13 cellular contexts compared by ENCODE assay signal in the genomic region with DNA sequence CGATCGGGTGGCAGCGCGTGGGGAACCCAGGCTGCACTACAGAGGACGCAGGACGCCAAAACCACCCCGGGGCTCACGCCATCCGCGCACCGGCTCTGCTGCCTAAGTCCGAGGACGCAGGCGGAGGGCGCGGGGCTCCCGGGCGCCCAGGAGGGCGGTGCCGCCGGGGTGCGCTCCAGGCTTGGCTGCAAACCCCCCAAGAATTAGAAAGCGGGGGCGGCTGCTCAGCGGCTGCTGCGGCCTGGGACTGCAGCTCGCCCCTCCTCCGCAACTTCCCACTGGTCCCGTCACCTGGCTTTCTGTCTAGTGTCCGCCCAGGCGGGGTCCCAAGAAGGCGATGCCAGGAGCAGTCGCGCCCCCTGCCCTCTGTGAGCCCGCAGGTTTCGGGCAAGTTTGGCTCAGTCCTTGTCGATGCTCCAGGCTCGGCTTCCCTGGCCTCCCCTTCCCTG. TPM values are rescaled to one million over a fixed set of nuclear protein-coding genes. Genes with fewer than 3 reads are reported as not detected.
DNase-seq lines count a peak whose midpoint lies in the region; ATAC-seq and TF ChIP-seq lines count a peak whose summit lies in the region.
"Had no signal": no experiment of that assay in that cellular context is flagged by ENCODE, and none has a peak within 500 bp of the region (broad histone marks: within the 10 kb centered on the region; RNA-seq: fewer than 3 reads in every experiment).

No MANE protein-coding gene starts in this region.

- no peak for TF ChIP-seq CTCF in esophagus muscularis mucosa (IDR thresholded peaks at IDR 0.05)
- peak; percentile 29 for TF ChIP-seq CTCF in neural progenitor cell (IDR thresholded peaks at IDR 0.05)

- WGBS in esophagus muscularis mucosa: 6% methylated on average over 10 of the region's 38 CpGs

- H3K27me3 ChIP-seq in HUES48 (ENCODE audit: control insufficient read depth, insufficient read depth, low read length) (peaks cover 19% of the 10 kb centered on the region), esophagus muscularis mucosa (peaks cover 0 to 52% (median 5%) of the 10 kb centered on the region in 4 donors), neural progenitor cell (peaks cover 26% of the 10 kb centered on the region)

- H3K4me1 Mint-ChIP-seq in neural progenitor cell: peaks cover 16% of the 10 kb centered on the region
- no peaks in the 10 kb centered on the region for H3K4me1 Mint-ChIP-seq in activated T-cell treated with anti-CD3 and anti-CD28 coated beads, Interleukin-2, amount 50 U/mL, for 72 hours (ENCODE audit: low read depth)
- H3K4me1 Mint-ChIP-seq in activated naive CD4-positive, alpha-beta T cell treated with anti-CD3 and anti-CD28 coated beads, Interleukin-2, amount 10 ng/mL, durations not matched to agents 7 days and 5 days: no peaks in the 10 kb centered on the region
- H3K4me1 Mint-ChIP-seq: activated CD4-positive, alpha-beta memory T cell treated with anti-CD3 and anti-CD28 coated beads, Interleukin-2, amount 10 ng/mL, durations not matched to agents 7 days and 5 days had no signal

- H3K4me3 ChIP-seq in HUES48 (ENCODE audit: low read depth, low read length): peak overlapping the region; percentile 66
- peak overlapping the region; percentile 14 to 49 (median 21) for H3K4me3 ChIP-seq in esophagus muscularis mucosa
- H3K4me3 ChIP-seq in neural progenitor cell: peak overlapping the region; percentile 42
- H3K4me3 ChIP-seq: mucosa of descending colon had no signal

- DNase-seq in COLO668 (lab: John Stamatoyannopoulos, UW; ENCODE audit: unreplicated experiment) (peak; percentile 60), esophagus muscularis mucosa (ENCODE audit: extremely low spot score) (no peak), neural progenitor cell (ENCODE audit: low spot score) (peak; percentile 78), DMS79 treated with DMSO at 0.1 percent for 48 hours (lab: John Stamatoyannopoulos, UW) (no peak)
- DNase-seq in activated T-cell treated with anti-CD3 and anti-CD28 coated beads, Interleukin-2, amount 50 U/mL, for 72 hours: no peak
- no peak for DNase-seq in activated naive CD4-positive, alpha-beta T cell treated with anti-CD3 and anti-CD28 coated beads, Interleukin-2, amount 10 ng/mL, durations not matched to agents 7 days and 5 days
- DNase-seq: activated CD4-positive, alpha-beta memory T cell treated with anti-CD3 and anti-CD28 coated beads, Interleukin-2, amount 10 ng/mL, durations not matched to agents 7 days and 5 days; CD4-positive, CD25-positive, alpha-beta regulatory T cell; NCI-H524 treated with DMSO at 0.1 percent for 48 hours had no signal

- H3K9me3 ChIP-seq in HUES48 (ENCODE audit: control insufficient read depth, insufficient read depth, low read length) (no peaks in the 10 kb centered on the region), esophagus muscularis mucosa (no peaks in the 10 kb centered on the region), neural progenitor cell (ENCODE audit: low read depth) (no peaks in the 10 kb centered on the region)
- H3K9me3 ChIP-seq: mucosa of descending colon had no signal

- no peaks in the 10 kb centered on the region for H3F3A ChIP-seq in neural progenitor cell (ENCODE audit: low read depth)

- no peaks in the 10 kb centered on the region for H3K36me3 ChIP-seq in HUES48 (ENCODE audit: control insufficient read depth, insufficient read depth, low read length)
- no peaks in the 10 kb centered on the region for H3K36me3 ChIP-seq in esophagus muscularis mucosa
- H3K36me3 ChIP-seq in neural progenitor cell: no peaks in the 10 kb centered on the region

- intact Hi-C loops in esophagus muscularis mucosa (cut with DNase I): no loop called here

- H3K4me2 ChIP-seq in neural progenitor cell: peak overlapping the region; percentile 80

- H3K27ac Mint-ChIP-seq in neural progenitor cell: no peak overlapping the region
- H3K27ac Mint-ChIP-seq in activated T-cell treated with anti-CD3 and anti-CD28 coated beads, Interleukin-2, amount 50 U/mL, for 72 hours: no peak overlapping the region
- H3K27ac Mint-ChIP-seq in activated naive CD4-positive, alpha-beta T cell treated with anti-CD3 and anti-CD28 coated beads, Interleukin-2, amount 10 ng/mL, durations not matched to agents 7 days and 5 days: no peak overlapping the region
- H3K27ac Mint-ChIP-seq: activated CD4-positive, alpha-beta memory T cell treated with anti-CD3 and anti-CD28 coated beads, Interleukin-2, amount 10 ng/mL, durations not matched to agents 7 days and 5 days; CD4-positive, CD25-positive, alpha-beta regulatory T cell had no signal

- peak overlapping the region; percentile 95 for H2AFZ ChIP-seq in neural progenitor cell (replicated peaks)

- no peak for TF ChIP-seq EP300 in esophagus muscularis mucosa (IDR thresholded peaks at IDR 0.05)

- peak overlapping the region; percentile 54 for H3K4me3 Mint-ChIP-seq in neural progenitor cell
- H3K4me3 Mint-ChIP-seq in activated T-cell treated with anti-CD3 and anti-CD28 coated beads, Interleukin-2, amount 50 U/mL, for 72 hours: no peak overlapping the region
- no peak overlapping the region for H3K4me3 Mint-ChIP-seq in activated naive CD4-positive, alpha-beta T cell treated with anti-CD3 and anti-CD28 coated beads, Interleukin-2, amount 10 ng/mL, durations not matched to agents 7 days and 5 days
- H3K4me3 Mint-ChIP-seq: activated CD4-positive, alpha-beta memory T cell treated with anti-CD3 and anti-CD28 coated beads, Interleukin-2, amount 10 ng/mL, durations not matched to agents 7 days and 5 days; CD4-positive, CD25-positive, alpha-beta regulatory T cell had no signal

- H3K27ac ChIP-seq in HUES48 (ENCODE audit: low read depth, low read length) (no peak overlapping the region), esophagus muscularis mucosa (replicated peaks in 1 of 4) (no peak overlapping the region), neural progenitor cell (no peak overlapping the region)

- H3K9me3 Mint-ChIP-seq in neural progenitor cell: no peaks in the 10 kb centered on the region
- H3K9me3 Mint-ChIP-seq in activated T-cell treated with anti-CD3 and anti-CD28 coated beads, Interleukin-2, amount 50 U/mL, for 72 hours: no peaks in the 10 kb centered on the region
- no peaks in the 10 kb centered on the region for H3K9me3 Mint-ChIP-seq in activated naive CD4-positive, alpha-beta T cell treated with anti-CD3 and anti-CD28 coated beads, Interleukin-2, amount 10 ng/mL, durations not matched to agents 7 days and 5 days
- H3K9me3 Mint-ChIP-seq: activated CD4-positive, alpha-beta memory T cell treated with anti-CD3 and anti-CD28 coated beads, Interleukin-2, amount 10 ng/mL, durations not matched to agents 7 days and 5 days had no signal

- ATAC-seq in activated T-cell treated with anti-CD3 and anti-CD28 coated beads, Interleukin-2, amount 50 U/mL, for 72 hours (replicated peaks in 1 of 2): no peak
- no peak for ATAC-seq in HG02623 (IDR thresholded peaks at IDR 0.05; ENCODE audit: unreplicated experiment)
- ATAC-seq: mucosa of descending colon had no signal

- peaks cover 2% of the 10 kb centered on the region for H3K27me3 Mint-ChIP-seq in neural progenitor cell (ENCODE audit: insufficient read depth, low read depth)
- H3K27me3 Mint-ChIP-seq in activated T-cell treated with anti-CD3 and anti-CD28 coated beads, Interleukin-2, amount 50 U/mL, for 72 hours (ENCODE audit: low read depth): peaks cover 56% of the 10 kb centered on the region
- H3K27me3 Mint-ChIP-seq in activated naive CD4-positive, alpha-beta T cell treated with anti-CD3 and anti-CD28 coated beads, Interleukin-2, amount 10 ng/mL, durations not matched to agents 7 days and 5 days: peaks cover 25% of the 10 kb centered on the region

- no peak for TF ChIP-seq POLR2A in esophagus muscularis mucosa (IDR thresholded peaks at IDR 0.05; ENCODE audit: low read depth)

- H4K20me1 ChIP-seq in neural progenitor cell (ENCODE audit: low read depth): no peaks in the 10 kb centered on the region

- H3K36me3 Mint-ChIP-seq in neural progenitor cell: no peaks in the 10 kb centered on the region
- peaks cover 0 to 2% of the 10 kb centered on the region in 2 donors for H3K36me3 Mint-ChIP-seq in activated T-cell treated with anti-CD3 and anti-CD28 coated beads, Interleukin-2, amount 50 U/mL, for 72 hours (ENCODE audit: insufficient read depth in 2 of 2)
- no peaks in the 10 kb centered on the region for H3K36me3 Mint-ChIP-seq in activated naive CD4-positive, alpha-beta T cell treated with anti-CD3 and anti-CD28 coated beads, Interleukin-2, amount 10 ng/mL, durations not matched to agents 7 days and 5 days
- H3K36me3 Mint-ChIP-seq: CD4-positive, CD25-positive, alpha-beta regulatory T cell had no signal

- peaks cover 18% of the 10 kb centered on the region for H3K4me1 ChIP-seq in HUES48 (ENCODE audit: control insufficient read depth, insufficient read depth, low read length)
- H3K4me1 ChIP-seq in esophagus muscularis mucosa: peaks cover 0 to 8% (median 7%) of the 10 kb centered on the region in 4 donors
- peaks cover 12% of the 10 kb centered on the region for H3K4me1 ChIP-seq in neural progenitor cell

- H3K9ac ChIP-seq in HUES48 (ENCODE audit: low read depth, low read length) (no peak overlapping the region), neural progenitor cell (no peak overlapping the region)

- H3K79me2 ChIP-seq in neural progenitor cell (ENCODE audit: low read depth): no peaks in the 10 kb centered on the region

- CTCF ChIA-PET in activated naive CD4-positive, alpha-beta T cell treated with anti-CD3 and anti-CD28 coated beads, Interleukin-2, amount 10 ng/mL, durations not matched to agents 7 days and 5 days (lab: Charles Lee): no interaction called here

RNA-seq across cellular contexts. Expression of gene POU6F2, which starts 1.7 kb away (rescaled TPM):
- not detected for total RNA-seq in esophagus muscularis mucosa
- total RNA-seq in neural progenitor cell (ENCODE audit: low replicate concordance): 3.4 and 4.0 TPM in 2 replicates
- total RNA-seq in activated T-cell treated with anti-CD3 and anti-CD28 coated beads, Interleukin-2, amount 50 U/mL, for 72 hours: under 1 TPM; 0.14 to 0.16 TPM
- total RNA-seq: activated CD4-positive, alpha-beta memory T cell treated with anti-CD3 and anti-CD28 coated beads, Interleukin-2, amount 10 ng/mL, durations not matched to agents 7 days and 5 days; CD4-positive, CD25-positive, alpha-beta regulatory T cell; subcutaneous adipose tissue had no signal

Comparison
In these comparisons a context has a peak if more than half of its experiments do, and no peak if none do; other contexts are left out.
1. DNase-seq: peak in COLO668 (single experiment) and neural progenitor cell (single experiment); none in esophagus muscularis mucosa (single experiment), DMS79 treated with DMSO at 0.1 percent for 48 hours (single experiment), activated T-cell treated with anti-CD3 and anti-CD28 coated beads, Interleukin-2, amount 50 U/mL, for 72 hours (0 of 2) and activated naive CD4-positive, alpha-beta T cell treated with anti-CD3 and anti-CD28 coated beads, Interleukin-2, amount 10 ng/mL, durations not matched to agents 7 days and 5 days (single experiment).
2. Peak in every context shown above with its lines, with median percentiles within 50 percentile points of each other: H3K4me3 ChIP-seq.